ENCODE assay signal across 24 cellular contexts in the genomic region with DNA sequence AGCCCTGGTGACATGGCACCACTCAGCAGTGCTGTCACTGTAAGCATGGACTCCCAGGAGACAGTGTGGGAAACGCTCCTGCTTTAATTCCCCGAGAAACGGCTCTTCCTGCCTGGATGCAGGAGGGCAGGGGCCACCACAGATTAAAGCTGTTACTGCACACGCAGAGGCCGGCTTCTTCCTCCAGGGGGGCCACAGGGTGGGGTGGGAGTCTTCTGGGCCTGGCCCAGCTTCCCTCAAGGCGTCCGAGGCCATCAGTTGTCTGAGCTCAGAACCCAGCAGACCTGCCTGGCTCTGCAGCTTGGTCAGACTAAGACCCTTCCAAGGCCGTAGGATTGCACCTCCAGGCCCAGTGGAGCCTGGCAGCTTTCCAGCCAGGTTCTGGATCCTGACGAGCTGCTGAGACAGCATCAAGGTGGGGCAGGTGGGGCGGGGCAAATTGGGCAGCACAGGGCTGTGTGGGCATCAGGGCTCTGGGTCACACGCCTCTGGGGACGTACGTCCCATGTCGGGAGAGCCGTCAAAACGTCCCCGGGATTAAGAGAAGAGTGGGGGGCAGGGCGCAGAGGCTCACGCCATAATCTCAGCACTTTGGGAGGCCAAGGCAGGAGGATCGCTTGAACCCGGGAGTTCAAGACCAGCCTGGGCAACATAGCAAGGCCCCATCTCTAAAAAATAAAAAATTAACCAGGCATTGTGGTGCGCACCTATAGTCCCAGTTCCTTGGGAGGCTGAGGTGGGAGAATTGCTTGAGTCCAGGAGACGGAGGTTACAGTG. TPM values are rescaled to one million over a fixed set of nuclear protein-coding genes. Genes with fewer than 3 reads are reported as not detected.
A peak's percentile ranks its signal among the peaks of the same experiment; 100 is the strongest.
DNase-seq lines count a peak whose midpoint lies in the region; ATAC-seq and TF ChIP-seq lines count a peak whose summit lies in the region.
"Had no signal": no experiment of that assay in that cellular context is flagged by ENCODE, and none has a peak within 500 bp of the region (broad histone marks: within the 10 kb centered on the region; RNA-seq: fewer than 3 reads in every experiment).

No MANE protein-coding gene starts in this region.

- no peak overlapping the region for H3K4me3 ChIP-seq in GM23338
- H3K4me3 ChIP-seq in endodermal cell (ENCODE audit: low read length): no peak overlapping the region
- H3K4me3 ChIP-seq in parathyroid adenoma (ENCODE audit: low read depth, low read length): no peak overlapping the region
- H3K4me3 ChIP-seq: heart right ventricle, left ventricle myocardium inferior, smooth muscle cell had no signal

- no peak for ATAC-seq in activated naive CD4-positive, alpha-beta T cell treated with anti-CD3 and anti-CD28 coated beads, Interleukin-2, amount 50 U/mL, for 72 hours
- ATAC-seq in GM23338: no peak
- ATAC-seq in left colon: no peak
- ATAC-seq: CD8-positive, alpha-beta T cell; heart right ventricle had no signal

- no peak for DNase-seq in activated naive CD4-positive, alpha-beta T cell treated with anti-CD3 and anti-CD28 coated beads, Interleukin-2, amount 50 U/mL, for 72 hours (ENCODE audit: low spot score in 2 of 2)
- DNase-seq in activated naive CD4-positive, alpha-beta T cell treated with anti-CD3 and anti-CD28 coated beads, Interleukin-2, amount 50 U/mL, for 16 hours: no peak
- no peak for DNase-seq in GM23338 (ENCODE audit: low spot score)
- DNase-seq in endodermal cell: peak; percentile 43
- DNase-seq in left colon: no peak
- no peak for DNase-seq in hepatic stellate cell (ENCODE audit: low spot score)
- DNase-seq in NCI-H524 (lab: John Stamatoyannopoulos, UW): no peak
- DNase-seq: activated CD4-positive, alpha-beta T cell treated with anti-CD3 and anti-CD28 coated beads for 1 hour; activated effector memory CD4-positive, alpha-beta T cell treated with anti-CD3 and anti-CD28 coated beads, Interleukin-2, amount 50 U/mL, for 16 hours; CD8-positive, alpha-beta T cell; dermis blood vessel endothelial cell; DND-41; left ventricle myocardium inferior; NCI-H1092 treated with DMSO at 0.1 percent for 48 hours; NCI-H2029; NCI-H2227 treated with DMSO at 0.1 percent for 48 hours; SIG-M5; stimulated activated naive CD4-positive, alpha-beta T cell had no signal

- H3K4me2 ChIP-seq in GM23338 (no peak overlapping the region), parathyroid adenoma (ENCODE audit: low read length) (no peak overlapping the region)
- H3K4me2 ChIP-seq: smooth muscle cell had no signal

- H3K9ac ChIP-seq in endodermal cell (ENCODE audit: extremely low read depth, low read length, poor library complexity, severe bottlenecking) (no peak overlapping the region), parathyroid adenoma (no peak overlapping the region)

- intact Hi-C loops in left colon (cut with DNase I, micrococcal nuclease): no loop called here

- H3K9me3 Mint-ChIP-seq in activated naive CD4-positive, alpha-beta T cell treated with anti-CD3 and anti-CD28 coated beads, Interleukin-2, amount 50 U/mL, for 72 hours: no peaks in the 10 kb centered on the region
- no peaks in the 10 kb centered on the region; the same call in 2 of the 3 replicates for H3K9me3 Mint-ChIP-seq in GM23338
- H3K9me3 Mint-ChIP-seq in endodermal cell: no peaks in the 10 kb centered on the region
- H3K9me3 Mint-ChIP-seq: CD8-positive, alpha-beta T cell had no signal

- TF ChIP-seq CTCF in GM23338 (conservative IDR thresholded peaks at IDR 0.05; ENCODE audit: low read depth in 2 of 2) (no peak), endodermal cell (conservative IDR thresholded peaks at IDR 0.05) (no peak), parathyroid adenoma (IDR thresholded peaks at IDR 0.05) (no peak)

- 90 to 94% methylated on average over 21 to 23 of the region's 23 CpGs for WGBS in endodermal cell (ENCODE audit: insufficient coverage in 1 of 2, insufficient read length in 1 of 2), 2 experiments

- H4K20me1 ChIP-seq in GM23338 (replicated peaks; ENCODE audit: insufficient read depth): peaks cover 3% of the 10 kb centered on the region; the same call in 1 of the 2 replicates

- H3K36me3 ChIP-seq in GM23338 (ENCODE audit: insufficient read depth): no peaks in the 10 kb centered on the region
- H3K36me3 ChIP-seq in endodermal cell (ENCODE audit: control insufficient read depth, insufficient read depth, low read length): peaks cover 8% of the 10 kb centered on the region
- H3K36me3 ChIP-seq in parathyroid adenoma (ENCODE audit: control insufficient read depth, insufficient read depth, low read length): no peaks in the 10 kb centered on the region

- H3F3A ChIP-seq in GM23338 (replicated peaks; ENCODE audit: low read depth): 0 out of 2 replicates have a peak, but pooled peaks cover 4% of the 10 kb centered on the region

- H3K4me1 ChIP-seq in GM23338 (ENCODE audit: insufficient read depth) (peaks cover 6% of the 10 kb centered on the region; the same call in 1 of the 2 replicates), endodermal cell (ENCODE audit: control insufficient read depth, insufficient read depth, low read length) (peaks cover 7% of the 10 kb centered on the region), parathyroid adenoma (peaks cover 20% of the 10 kb centered on the region)

- peaks cover 5% of the 10 kb centered on the region; the same call in 1 of the 2 replicates for H3K79me2 ChIP-seq in GM23338 (replicated peaks; ENCODE audit: insufficient read depth)
- H3K79me2 ChIP-seq in parathyroid adenoma: no peaks in the 10 kb centered on the region

- no peak overlapping the region; the same call in 2 of the 3 replicates for H3K4me3 Mint-ChIP-seq in GM23338
- no peak overlapping the region for H3K4me3 Mint-ChIP-seq in endodermal cell
- H3K4me3 Mint-ChIP-seq: CD8-positive, alpha-beta T cell had no signal

- H3K27me3 ChIP-seq in GM23338 (ENCODE audit: insufficient read depth): no peaks in the 10 kb centered on the region
- no peaks in the 10 kb centered on the region for H3K27me3 ChIP-seq in endodermal cell (ENCODE audit: control insufficient read depth, insufficient read depth, low read length, poor library complexity, severe bottlenecking)
- H3K27me3 ChIP-seq in parathyroid adenoma (ENCODE audit: control insufficient read depth, insufficient read depth, low read length): no peaks in the 10 kb centered on the region
- H3K27me3 ChIP-seq: heart right ventricle had no signal

- H3K4me1 Mint-ChIP-seq in GM23338 (peaks cover 11% of the 10 kb centered on the region), endodermal cell (peaks cover 7% of the 10 kb centered on the region)

- H3K27ac ChIP-seq in GM23338 (ENCODE audit: low read depth): no peak overlapping the region
- H3K27ac ChIP-seq in endodermal cell (ENCODE audit: low read depth, low read length): no peak overlapping the region
- peak overlapping the region; percentile 64 for H3K27ac ChIP-seq in parathyroid adenoma
- H3K27ac ChIP-seq: heart right ventricle, left ventricle myocardium inferior had no signal

- H3K27ac Mint-ChIP-seq in activated naive CD4-positive, alpha-beta T cell treated with anti-CD3 and anti-CD28 coated beads, Interleukin-2, amount 50 U/mL, for 72 hours: peak overlapping the region; percentile 84 to 87
- no peak overlapping the region for H3K27ac Mint-ChIP-seq in GM23338
- H3K27ac Mint-ChIP-seq in endodermal cell: no peak overlapping the region
- H3K27ac Mint-ChIP-seq: CD8-positive, alpha-beta T cell had no signal

- H3K9me3 ChIP-seq in endodermal cell (ENCODE audit: control insufficient read depth, low read length): no peaks in the 10 kb centered on the region
- H3K9me3 ChIP-seq in parathyroid adenoma (ENCODE audit: control insufficient read depth, low read length): no peaks in the 10 kb centered on the region
- H3K9me3 ChIP-seq: heart right ventricle, left ventricle myocardium inferior had no signal

- H3K27me3 Mint-ChIP-seq in GM23338 (ENCODE audit: insufficient read depth, low read depth, poor library complexity): peaks cover 18% of the 10 kb centered on the region
- no peaks in the 10 kb centered on the region for H3K27me3 Mint-ChIP-seq in endodermal cell (ENCODE audit: insufficient read depth)

- peaks cover 0 to 8% of the 10 kb centered on the region in 2 donors for H3K36me3 Mint-ChIP-seq in activated naive CD4-positive, alpha-beta T cell treated with anti-CD3 and anti-CD28 coated beads, Interleukin-2, amount 50 U/mL, for 72 hours
- H3K36me3 Mint-ChIP-seq in GM23338 (ENCODE audit: low read depth): peaks cover 8% of the 10 kb centered on the region
- H3K36me3 Mint-ChIP-seq in endodermal cell (ENCODE audit: low read depth): peaks cover 6% of the 10 kb centered on the region

- H3K9me2 ChIP-seq in GM23338 (ENCODE audit: insufficient read depth): no peaks in the 10 kb centered on the region

- H2AFZ ChIP-seq in GM23338 (no peak overlapping the region), parathyroid adenoma (peak overlapping the region; percentile 2)

RNA-seq across cellular contexts. Expression of a gene that starts 5.0 kb away (rescaled TPM):
- total RNA-seq in activated naive CD4-positive, alpha-beta T cell treated with anti-CD3 and anti-CD28 coated beads, Interleukin-2, amount 50 U/mL, for 72 hours: 10 to 100 TPM; 55.5 to 76.5 TPM
- 142 and 164 TPM in 2 replicates for total RNA-seq in GM23338 (2014; rRNA removed; shearing (Covaris generic))
- 27.3 and 30.7 TPM in 2 replicates for polyA plus RNA-seq in GM23338 (2016; fragmentation: Nextera tagmentation; extraction: Ambion mirVana)
- total RNA-seq in endodermal cell (10 to 100 TPM; 55.3 to 76.1 TPM), left colon (100 to 1,000 TPM in 1 of 2 donors, 10 to 100 TPM in 1; 98.8 to 102 TPM)
- 23.1 TPM for polyA plus RNA-seq in endodermal cell (2013, experiment 1 of 2)
- 20.1 TPM for polyA plus RNA-seq in endodermal cell (2013, experiment 2 of 2)

RNA-seq across cellular contexts. Expression of a gene that starts 37.7 kb away (rescaled TPM):
- not detected for total RNA-seq in activated naive CD4-positive, alpha-beta T cell treated with anti-CD3 and anti-CD28 coated beads, Interleukin-2, amount 50 U/mL, for 72 hours
- 1.1 and 1.4 TPM in 2 replicates for total RNA-seq in GM23338 (2014; rRNA removed; shearing (Covaris generic))
- polyA plus RNA-seq in GM23338 (2016; fragmentation: Nextera tagmentation; extraction: Ambion mirVana): 0.32 and 0.63 TPM in 2 replicates
- total RNA-seq in endodermal cell (under 1 TPM; 0.29 to 0.62 TPM), left colon (not detected)
- polyA plus RNA-seq in endodermal cell (2013, experiment 1 of 2): 0.18 TPM
- 0.12 TPM for polyA plus RNA-seq in endodermal cell (2013, experiment 2 of 2)
- total RNA-seq: cardiac septum; CD8-positive, alpha-beta T cell; dermis blood vessel endothelial cell; heart right ventricle; left ventricle myocardium inferior; pulmonary artery endothelial cell; smooth muscle cell had no signal
- polyA plus RNA-seq: heart right ventricle, neural cell, smooth muscle cell had no signal

RNA-seq across cellular contexts. Expression of a gene that starts 44.3 kb away (rescaled TPM):
- total RNA-seq in activated naive CD4-positive, alpha-beta T cell treated with anti-CD3 and anti-CD28 coated beads, Interleukin-2, amount 50 U/mL, for 72 hours: 1 to 10 TPM in 1 of 2 donors, under 1 TPM in 1; 0.59 to 1.8 TPM
- 0.80 TPM in 1 of 2 replicates, not detected in the other for total RNA-seq in GM23338 (2014; rRNA removed; shearing (Covaris generic))
- 0.14 and 0.47 TPM in 2 replicates for polyA plus RNA-seq in GM23338 (2016; fragmentation: Nextera tagmentation; extraction: Ambion mirVana)
- total RNA-seq in endodermal cell: 1 to 10 TPM; 1.1 TPM
- 0.78 TPM for polyA plus RNA-seq in endodermal cell (2013, experiment 1 of 2)
- 0.87 TPM for polyA plus RNA-seq in endodermal cell (2013, experiment 2 of 2)
- under 1 TPM in 1 of 2 donors, not detected in 1; 0.36 TPM for total RNA-seq in left colon
- polyA plus RNA-seq: neural cell had no signal

RNA-seq across cellular contexts. Expression of a gene that starts 47.3 kb away (rescaled TPM):
- 10 to 100 TPM; 21.9 to 24.2 TPM for total RNA-seq in activated naive CD4-positive, alpha-beta T cell treated with anti-CD3 and anti-CD28 coated beads, Interleukin-2, amount 50 U/mL, for 72 hours
- 49.9 and 62.3 TPM in 2 replicates for total RNA-seq in GM23338 (2014; rRNA removed; shearing (Covaris generic))
- polyA plus RNA-seq in GM23338 (2016; fragmentation: Nextera tagmentation; extraction: Ambion mirVana): 28.0 and 30.2 TPM in 2 replicates
- total RNA-seq in endodermal cell: 100 to 1,000 TPM; 128 to 129 TPM
- 61.9 TPM for polyA plus RNA-seq in endodermal cell (2013, experiment 1 of 2)
- polyA plus RNA-seq in endodermal cell (2013, experiment 2 of 2): 52.5 TPM
- 10 to 100 TPM; 37.6 to 39.5 TPM for total RNA-seq in left colon

Comparison
In these comparisons a context has a peak if more than half of its experiments do, and no peak if none do; other contexts are left out.
1. H3K27ac Mint-ChIP-seq: peak in activated naive CD4-positive, alpha-beta T cell treated with anti-CD3 and anti-CD28 coated beads, Interleukin-2, amount 50 U/mL, for 72 hours (2 of 2); none in GM23338 (single experiment) and endodermal cell (single experiment).